ENCODE assay signal across 13 cellular contexts in genomic region chr9:100105861-100106260, GRCh38. TPM values are rescaled to one million over a fixed set of nuclear protein-coding genes. Genes with fewer than 3 reads are reported as not detected.
DNase-seq lines count a peak whose midpoint lies in the region; ATAC-seq and TF ChIP-seq lines count a peak whose summit lies in the region.
"Had no signal": no experiment of that assay in that cellular context is flagged by ENCODE, and none has a peak within 500 bp of the region (broad histone marks: within the 10 kb centered on the region; RNA-seq: fewer than 3 reads in every experiment).

No MANE protein-coding gene starts in this region.

- peak overlapping the region; percentile 75 for H3K27ac ChIP-seq in epithelial cell of prostate
- H3K27ac ChIP-seq in SK-N-SH (ENCODE audit: low read depth in 2 of 2, low read length in 1 of 2), result no peak overlapping the region
- H3K27ac ChIP-seq: A549, C4-2B had no signal

- no peak for TF ChIP-seq EP300 in SK-N-SH (IDR thresholded peaks at IDR 0.05; ENCODE audit: borderline replicate concordance in 1 of 2, low read depth in 1 of 2, low read length in 1 of 2)

- no peaks in the 10 kb centered on the region for H3K9me3 ChIP-seq in Loucy (ENCODE audit: insufficient read depth, low read depth, low read length)
- no peaks in the 10 kb centered on the region for H3K9me3 ChIP-seq in SK-N-SH
- H3K9me3 ChIP-seq: A549, BE2C had no signal

- H3K36me3 ChIP-seq in Loucy (ENCODE audit: insufficient read depth, low read length) (0 out of 2 replicates have a peak, but pooled peaks cover 4% of the 10 kb centered on the region), SK-N-SH (replicated peaks in 1 of 2; ENCODE audit: control insufficient read depth in 1 of 2, insufficient read depth in 2 of 2, low read length in 1 of 2) (peaks cover 66 to 67% of the 10 kb centered on the region in 2 experiments)

- H3K79me2 ChIP-seq in Loucy (ENCODE audit: insufficient read depth, low read length) (peaks cover 6% of the 10 kb centered on the region; the same call in 1 of the 2 replicates), SK-N-SH (ENCODE audit: insufficient read depth) (peaks cover 37% of the 10 kb centered on the region; the same call in 1 of the 2 replicates)

- no peak overlapping the region for H3K27ac Mint-ChIP-seq in activated T-cell treated with anti-CD3 and anti-CD28 coated beads, Interleukin-2, amount 50 U/mL, for 72 hours
- no peak overlapping the region for H3K27ac Mint-ChIP-seq in stimulated activated naive CD8-positive, alpha-beta T cell treated with anti-CD3 and anti-CD28 coated beads, Interleukin-15, amount 100 ng/mL, for 72 hours
- H3K27ac Mint-ChIP-seq: CD4-positive, alpha-beta memory T cell had no signal

- WGBS in SK-N-SH (ENCODE audit: low lambda C conversion rate), result 0% methylated on average over 1 of the region's 1 CpG

- H3K9me3 Mint-ChIP-seq in activated T-cell treated with anti-CD3 and anti-CD28 coated beads, Interleukin-2, amount 50 U/mL, for 72 hours, result no peaks in the 10 kb centered on the region
- H3K9me3 Mint-ChIP-seq in stimulated activated naive CD8-positive, alpha-beta T cell treated with anti-CD3 and anti-CD28 coated beads, Interleukin-15, amount 100 ng/mL, for 72 hours, result no peaks in the 10 kb centered on the region
- H3K9me3 Mint-ChIP-seq: CD4-positive, alpha-beta memory T cell had no signal

- no peaks in the 10 kb centered on the region for H3K27me3 Mint-ChIP-seq in activated T-cell treated with anti-CD3 and anti-CD28 coated beads, Interleukin-2, amount 50 U/mL, for 72 hours (ENCODE audit: low read depth)
- no peaks in the 10 kb centered on the region for H3K27me3 Mint-ChIP-seq in stimulated activated naive CD8-positive, alpha-beta T cell treated with anti-CD3 and anti-CD28 coated beads, Interleukin-15, amount 100 ng/mL, for 72 hours
- H3K27me3 Mint-ChIP-seq: CD4-positive, alpha-beta memory T cell had no signal

- H3K4me3 ChIP-seq in Loucy (ENCODE audit: low read length, poor library complexity, severe bottlenecking), result no peak overlapping the region
- no peak overlapping the region for H3K4me3 ChIP-seq in SK-N-SH (ENCODE audit: low read depth in 2 of 2, low read length in 1 of 2)
- H3K4me3 ChIP-seq: A549, GM12878 had no signal

- peaks cover 9% of the 10 kb centered on the region for H3K4me1 Mint-ChIP-seq in activated T-cell treated with anti-CD3 and anti-CD28 coated beads, Interleukin-2, amount 50 U/mL, for 72 hours (ENCODE audit: low read depth)
- no peaks in the 10 kb centered on the region for H3K4me1 Mint-ChIP-seq in stimulated activated naive CD8-positive, alpha-beta T cell treated with anti-CD3 and anti-CD28 coated beads, Interleukin-15, amount 100 ng/mL, for 72 hours
- H3K4me1 Mint-ChIP-seq: CD4-positive, alpha-beta memory T cell had no signal

- TF ChIP-seq RAD21 in SK-N-SH (IDR thresholded peaks at IDR 0.05; ENCODE audit: low read length), result no peak

- H3K9me2 ChIP-seq in Loucy (replicated peaks; ENCODE audit: low read depth, low read length) (no peaks in the 10 kb centered on the region), SK-N-SH (no peaks in the 10 kb centered on the region)

- POLR2A ChIA-PET in SK-N-SH (lab: Yijun Ruan, JAX), result no interaction called here

- no peaks in the 10 kb centered on the region for H4K20me1 ChIP-seq in Loucy (ENCODE audit: insufficient read depth, low read length, poor library complexity, severe bottlenecking)
- H4K20me1 ChIP-seq in SK-N-SH (ENCODE audit: insufficient read depth), result no peaks in the 10 kb centered on the region

- H3K9ac ChIP-seq in Loucy (ENCODE audit: low read depth, low read length, poor library complexity, severe bottlenecking), result no peak overlapping the region
- no peak overlapping the region for H3K9ac ChIP-seq in SK-N-SH

- H3K4me2 ChIP-seq in Loucy (ENCODE audit: low read depth, low read length, poor library complexity, severe bottlenecking) (peak overlapping the region; percentile 41), SK-N-SH (no peak overlapping the region)
- H3K4me2 ChIP-seq: A549 had no signal

- H3K36me3 Mint-ChIP-seq in activated T-cell treated with anti-CD3 and anti-CD28 coated beads, Interleukin-2, amount 50 U/mL, for 72 hours (ENCODE audit: insufficient read depth in 2 of 2), result peaks cover 0 to 3% of the 10 kb centered on the region in 2 donors

- no peak overlapping the region for H3K4me3 Mint-ChIP-seq in activated T-cell treated with anti-CD3 and anti-CD28 coated beads, Interleukin-2, amount 50 U/mL, for 72 hours
- H3K4me3 Mint-ChIP-seq in stimulated activated naive CD8-positive, alpha-beta T cell treated with anti-CD3 and anti-CD28 coated beads, Interleukin-15, amount 100 ng/mL, for 72 hours, result no peak overlapping the region
- H3K4me3 Mint-ChIP-seq: CD4-positive, alpha-beta memory T cell had no signal

- H2AFZ ChIP-seq in Loucy (ENCODE audit: low read length) (no peak overlapping the region), SK-N-SH (ENCODE audit: low read depth) (no peak overlapping the region)

- no peak for TF ChIP-seq CTCF in Loucy (conservative IDR thresholded peaks at IDR 0.05; ENCODE audit: low read length)
- TF ChIP-seq CTCF in SK-N-SH (IDR thresholded peaks at IDR 0.05), result no peak

- CTCF ChIA-PET in SK-N-SH (lab: Yijun Ruan, JAX), result no interaction called here

- ATAC-seq in activated T-cell treated with anti-CD3 and anti-CD28 coated beads, Interleukin-2, amount 50 U/mL, for 72 hours (replicated peaks in 1 of 2), result peak; percentile 90 to 95
- ATAC-seq in stimulated activated naive CD8-positive, alpha-beta T cell treated with anti-CD3 and anti-CD28 coated beads, Interleukin-15, amount 100 ng/mL, for 72 hours, result peak; percentile 95
- ATAC-seq: A549, HCT116 had no signal

- peaks cover 24% of the 10 kb centered on the region for H3K4me1 ChIP-seq in Loucy (ENCODE audit: insufficient read depth, low read length, poor library complexity, severe bottlenecking)
- H3K4me1 ChIP-seq in SK-N-SH (ENCODE audit: control insufficient read depth in 1 of 2, insufficient read depth in 2 of 2, low read depth in 1 of 2, low read length in 1 of 2), result peaks cover 0 to 16% of the 10 kb centered on the region in 2 experiments; a peak in 2 of 4 replicates
- H3K4me1 ChIP-seq: A549, BE2C had no signal

- H3F3A ChIP-seq in Loucy (ENCODE audit: low read depth) (no peaks in the 10 kb centered on the region), SK-N-SH (replicated peaks; ENCODE audit: insufficient read depth) (peaks cover 9% of the 10 kb centered on the region)

- H3K27me3 ChIP-seq in Loucy (ENCODE audit: insufficient read depth, low read length, poor library complexity, severe bottlenecking), result no peaks in the 10 kb centered on the region
- no peaks in the 10 kb centered on the region for H3K27me3 ChIP-seq in SK-N-SH (ENCODE audit: insufficient read depth)
- H3K27me3 ChIP-seq: BE2C had no signal

- no peak for DNase-seq in activated T-cell treated with anti-CD3 and anti-CD28 coated beads, Interleukin-2, amount 50 U/mL, for 72 hours
- no peak for DNase-seq in activated T-cell treated with anti-CD3 and anti-CD28 coated beads, Interleukin-2, amount 50 U/mL, for 48 hours
- DNase-seq in epithelial cell of prostate (ENCODE audit: low read depth, low spot score) (no peak), SK-N-SH (no peak)
- no peak for DNase-seq in stimulated activated naive CD8-positive, alpha-beta T cell treated with anti-CD3 and anti-CD28 coated beads, Interleukin-15, amount 100 ng/mL, for 72 hours
- DNase-seq: BE2C; CD4-positive, alpha-beta memory T cell; DMS79 had no signal

TF ChIP-seq in SK-N-SH, 30 proteins besides CTCF, POLR2A, EP300 and RAD21 (continues in another document):
- TF ChIP-seq JUND (IDR thresholded peaks at IDR 0.05) (no peak), GABPA (IDR thresholded peaks at IDR 0.05; ENCODE audit: low read depth) (no peak), FOXM1 (IDR thresholded peaks at IDR 0.05; ENCODE audit: low read depth) (no peak), USF2 (IDR thresholded peaks at IDR 0.05; ENCODE audit: borderline replicate concordance, low read depth, low read length) (no peak), SMC3 (IDR thresholded peaks at IDR 0.05; ENCODE audit: low read depth, low read length) (no peak), TCF12 (IDR thresholded peaks at IDR 0.05) (no peak), RFX5 (IDR thresholded peaks at IDR 0.05; ENCODE audit: low read length) (no peak), SIN3A (IDR thresholded peaks at IDR 0.05; ENCODE audit: borderline replicate concordance, low read depth, low read length) (no peak), ZBTB33 (IDR thresholded peaks at IDR 0.05; ENCODE audit: borderline replicate concordance, low read depth) (no peak)

RNA-seq across cellular contexts. Expression of gene INVS, which starts 6.8 kb away (rescaled TPM):
- total RNA-seq in activated T-cell treated with anti-CD3 and anti-CD28 coated beads, Interleukin-2, amount 50 U/mL, for 72 hours, result 10 to 100 TPM; 12.2 to 15.5 TPM
- 8.1 and 11.4 TPM in 2 replicates for polyA plus RNA-seq in SK-N-SH (2012; rRNA removed)
- polyA plus RNA-seq in SK-N-SH (2012; cell fraction: cytosol; rRNA removed), result 6.8 and 8.9 TPM in 2 replicates
- polyA plus RNA-seq in SK-N-SH (2012; cell fraction: nucleus; rRNA removed), result 13.4 and 24.4 TPM in 2 replicates

RNA-seq across cellular contexts. Expression of gene ERP44, which starts 7.1 kb away (rescaled TPM):
- 10 to 100 TPM; 11.5 to 13.2 TPM for total RNA-seq in activated T-cell treated with anti-CD3 and anti-CD28 coated beads, Interleukin-2, amount 50 U/mL, for 72 hours
- 9.4 and 10.0 TPM in 2 replicates for polyA plus RNA-seq in SK-N-SH (2012; rRNA removed)
- polyA plus RNA-seq in SK-N-SH (2012; cell fraction: cytosol; rRNA removed), result 13.6 and 16.6 TPM in 2 replicates
- 3.5 and 10.2 TPM in 2 replicates for polyA plus RNA-seq in SK-N-SH (2012; cell fraction: nucleus; rRNA removed)
